ENCODE assay signal across 1 cellular context in the genomic region with DNA sequence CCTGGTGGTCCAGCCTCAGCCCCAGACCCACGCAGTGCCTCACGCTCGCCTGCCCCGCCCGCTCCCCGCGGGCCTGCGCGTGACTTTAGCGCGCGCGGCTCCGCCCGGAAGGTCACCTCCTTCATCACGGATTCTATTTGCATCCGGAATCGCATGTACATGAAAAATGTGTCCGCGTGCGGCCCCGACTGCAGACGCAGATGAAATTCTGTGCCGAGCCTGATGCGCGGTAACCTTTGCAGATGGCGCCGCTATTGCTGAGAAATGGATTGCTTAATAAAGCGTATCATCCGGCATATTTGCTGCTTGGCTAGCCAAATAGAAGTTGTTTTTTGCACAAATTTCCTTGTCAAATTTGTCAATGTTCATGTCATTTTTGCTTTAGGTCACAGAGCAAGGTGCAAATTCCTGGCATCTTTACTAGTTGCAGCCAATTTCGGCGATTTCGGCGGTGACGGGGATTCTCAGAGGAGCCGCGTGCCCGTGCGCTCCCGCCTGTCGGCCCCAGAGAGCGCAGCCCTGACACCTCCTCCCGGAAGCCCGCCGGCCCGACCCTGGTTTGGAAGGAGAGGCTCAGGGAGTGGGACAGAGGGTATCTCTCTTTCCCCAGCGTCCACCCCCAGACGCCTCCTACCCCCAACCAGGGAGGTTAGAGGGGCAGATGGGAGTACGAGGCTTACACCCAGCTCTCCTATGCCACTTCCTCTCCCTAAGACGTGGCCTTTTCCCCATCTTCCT.
TF ChIP-seq lines count a peak whose summit lies in the region.

No MANE protein-coding gene starts in this region.

TF ChIP-seq in H1, 55 proteins besides CTCF, POLR2A, EP300 and RAD21 (continued from another document):
- TF ChIP-seq RFX5 (IDR thresholded peaks at IDR 0.05; ENCODE audit: borderline replicate concordance, low read depth, low read length), result no peak
- TF ChIP-seq SIRT6 (IDR thresholded peaks at IDR 0.05; ENCODE audit: low read length), result no peak
- TF ChIP-seq POU5F1 (IDR thresholded peaks at IDR 0.05; ENCODE audit: low read depth, low read length), result no peak
- TF ChIP-seq CTBP2 (IDR thresholded peaks at IDR 0.05; ENCODE audit: borderline replicate concordance, insufficient read depth, insufficient read length, low read length), result peak; percentile 42
- TF ChIP-seq SP2 (IDR thresholded peaks at IDR 0.05; ENCODE audit: low read length), result no peak
- TF ChIP-seq FOSL1 (IDR thresholded peaks at IDR 0.05; ENCODE audit: insufficient read depth, low read depth, low read length), result no peak
- TF ChIP-seq, protein P1, sequence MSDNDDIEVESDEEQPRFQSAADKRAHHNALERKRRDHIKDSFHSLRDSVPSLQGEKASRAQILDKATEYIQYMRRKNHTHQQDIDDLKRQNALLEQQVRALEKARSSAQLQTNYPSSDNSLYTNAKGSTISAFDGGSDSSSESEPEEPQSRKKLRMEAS (IDR thresholded peaks at IDR 0.05), result peak; percentile 94
- TF ChIP-seq EZH2 (IDR thresholded peaks at IDR 0.05; ENCODE audit: low read depth, low read length, severe bottlenecking), result peak; percentile 94
TF ChIP-seq in H1: peak in this region for 6.
